11 cellular contexts compared by ENCODE assay signal in genomic region chr21:38822754-38823374, GRCh38. TPM values are rescaled to one million over a fixed set of nuclear protein-coding genes. Genes with fewer than 3 reads are reported as not detected.
DNase-seq lines count a peak whose midpoint lies in the region; ATAC-seq and TF ChIP-seq lines count a peak whose summit lies in the region.
"Had no signal": no experiment of that assay in that cellular context is flagged by ENCODE, and none has a peak within 500 bp of the region (broad histone marks: within the 10 kb centered on the region; RNA-seq: fewer than 3 reads in every experiment).

No MANE protein-coding gene starts in this region.

- intact Hi-C loops in vagina (cut with DNase I), result no loop called here

- peaks cover 18% of the 10 kb centered on the region for H3K79me2 ChIP-seq in hepatocyte

- H3K27ac ChIP-seq in coronary artery (peak overlapping the region; percentile 85 to 90), hepatocyte (peak overlapping the region; percentile 75), rectal smooth muscle tissue (ENCODE audit: low read depth, low read length) (peak overlapping the region; percentile 64), vagina (peak overlapping the region; percentile 74)
- H3K27ac ChIP-seq: VCaP had no signal

- no peak for TF ChIP-seq POLR2A in vagina (IDR thresholded peaks at IDR 0.05)

- H3K36me3 ChIP-seq in hepatocyte (replicated peaks; ENCODE audit: insufficient read depth, low read depth), result peaks cover 13% of the 10 kb centered on the region
- peaks cover 50% of the 10 kb centered on the region for H3K36me3 ChIP-seq in rectal smooth muscle tissue (ENCODE audit: control insufficient read depth, insufficient read depth, low read length)
- H3K36me3 ChIP-seq in vagina, result peaks cover 3 to 61% of the 10 kb centered on the region in 2 donors

- H4K20me1 ChIP-seq in hepatocyte (ENCODE audit: insufficient read depth, poor library complexity, severe bottlenecking), result no peaks in the 10 kb centered on the region

- ATAC-seq in GM19467 (IDR thresholded peaks at IDR 0.05; ENCODE audit: unreplicated experiment), result no peak

- no peaks in the 10 kb centered on the region for H3K27me3 ChIP-seq in hepatocyte
- no peaks in the 10 kb centered on the region for H3K27me3 ChIP-seq in rectal smooth muscle tissue (ENCODE audit: control insufficient read depth, insufficient read depth, low read length)
- H3K27me3 ChIP-seq in vagina, result no peaks in the 10 kb centered on the region

- H3K9me3 ChIP-seq in hepatocyte (ENCODE audit: low read depth), result no peaks in the 10 kb centered on the region
- no peaks in the 10 kb centered on the region for H3K9me3 ChIP-seq in vagina

- H3K9ac ChIP-seq in rectal smooth muscle tissue (ENCODE audit: low read length), result no peak overlapping the region

- DNase-seq in coronary artery (ENCODE audit: low spot score) (peak; percentile 70), hepatocyte (ENCODE audit: low spot score) (no peak), vagina (ENCODE audit: extremely low spot score in 2 of 2) (peak in 1 of 2 donors; percentile 91), NOMO-1 treated with DMSO at 0.1 percent for 48 hours (lab: John Stamatoyannopoulos, UW; ENCODE audit: unreplicated experiment) (no peak), NCI-H526 (lab: John Stamatoyannopoulos, UW) (no peak)
- DNase-seq: CD4-positive, CD25-positive, alpha-beta regulatory T cell; mesendoderm; NCI-H2171 treated with DMSO at 0.1 percent for 48 hours had no signal

- peaks cover 11% of the 10 kb centered on the region for H3K4me1 ChIP-seq in hepatocyte (ENCODE audit: insufficient read depth)
- peaks cover 18% of the 10 kb centered on the region for H3K4me1 ChIP-seq in rectal smooth muscle tissue (ENCODE audit: control insufficient read depth, insufficient read depth, low read length)
- peaks cover 57% of the 10 kb centered on the region for H3K4me1 ChIP-seq in vagina

- H3K4me3 ChIP-seq in coronary artery (peak overlapping the region; percentile 23), hepatocyte (no peak overlapping the region), rectal smooth muscle tissue (ENCODE audit: low read length) (no peak overlapping the region), vagina (no peak overlapping the region)

- TF ChIP-seq CTCF in coronary artery (IDR thresholded peaks at IDR 0.05), result no peak
- no peak for TF ChIP-seq CTCF in hepatocyte (IDR thresholded peaks at IDR 0.05; ENCODE audit: poor library complexity)
- no peak for TF ChIP-seq CTCF in vagina (IDR thresholded peaks at IDR 0.05)

- H2AFZ ChIP-seq in hepatocyte, result no peak overlapping the region

- WGBS in hepatocyte (ENCODE audit: low lambda C conversion rate, missing lambda C conversion rate), result 93% methylated on average over 28 of the region's 28 CpGs

- H3K4me2 ChIP-seq in hepatocyte, result no peak overlapping the region

- no peaks in the 10 kb centered on the region for H3K9me2 ChIP-seq in hepatocyte (replicated peaks; ENCODE audit: insufficient read depth)

RNA-seq across cellular contexts. Expression of gene ETS2, which starts 17.1 kb away (rescaled TPM):
- total RNA-seq in hepatocyte (91.9 and 95.1 TPM in 2 replicates), vagina (134 TPM)
- polyA plus RNA-seq in hepatocyte, result 104 and 106 TPM in 2 replicates
